ENCODE assay signal across 14 cellular contexts in genomic region chr13:34722931-34723330, GRCh38.
DNase-seq lines count a peak whose midpoint lies in the region; ATAC-seq and TF ChIP-seq lines count a peak whose summit lies in the region.
"Had no signal": no experiment of that assay in that cellular context is flagged by ENCODE, and none has a peak within 500 bp of the region (broad histone marks: within the 10 kb centered on the region; RNA-seq: fewer than 3 reads in every experiment).

No MANE protein-coding gene starts in this region.

- H3K36me3 Mint-ChIP-seq in Calu3 (ENCODE audit: insufficient read depth, unreplicated experiment): no peaks in the 10 kb centered on the region
- H3K36me3 Mint-ChIP-seq in brain: no peaks in the 10 kb centered on the region
- H3K36me3 Mint-ChIP-seq in nephron (ENCODE audit: low read depth): no peaks in the 10 kb centered on the region
- no peaks in the 10 kb centered on the region for H3K36me3 Mint-ChIP-seq in osteocyte (ENCODE audit: unreplicated experiment)
- H3K36me3 Mint-ChIP-seq: CD4-positive, CD25-positive, alpha-beta regulatory T cell had no signal

- intact Hi-C loops in Calu3 (cut with micrococcal nuclease; ENCODE audit: unreplicated experiment): no loop called here
- intact Hi-C loops in lower lobe of right lung (cut with DNase I): no loop called here

- no peak overlapping the region for H3K4me3 ChIP-seq in lower lobe of right lung
- H3K4me3 ChIP-seq: BLaER1 treated with 17β-estradiol and CSF1 and Interleukin-3, amounts not matched to agents 10 nM and 100 nM; HAP-1 had no signal

- no peaks in the 10 kb centered on the region for H3K4me1 ChIP-seq in lower lobe of right lung

- no peak overlapping the region for H3K27ac ChIP-seq in lower lobe of right lung
- H3K27ac ChIP-seq: BLaER1 treated with 17β-estradiol and CSF1 and Interleukin-3, amounts not matched to agents 10 nM and 100 nM had no signal

- H3K9me3 Mint-ChIP-seq in Calu3 (ENCODE audit: low read depth, unreplicated experiment) (no peaks in the 10 kb centered on the region), brain (peaks cover 0 to 6% (median 0%) of the 10 kb centered on the region in 5 experiments), nephron (no peaks in the 10 kb centered on the region), osteocyte (ENCODE audit: unreplicated experiment) (no peaks in the 10 kb centered on the region)

- CTCF ChIA-PET in Calu3 (lab: Charles Lee): interaction anchor here (0.7 to 1.0 kb wide), 2 partner anchors 36 to 97 kb away, joined by 3 read pairs; no protein-coding TSS in a partner anchor

- no peaks in the 10 kb centered on the region for H3K36me3 ChIP-seq in lower lobe of right lung
- H3K36me3 ChIP-seq: BLaER1 treated with 17β-estradiol and CSF1 and Interleukin-3, amounts not matched to agents 10 nM and 100 nM; HAP-1 had no signal

- BruUV-seq in Calu3 (replicated peaks; lab: Mats Ljungman, UMichigan): no TSS peak

- H3K27me3 Mint-ChIP-seq in Calu3 (ENCODE audit: unreplicated experiment): no peaks in the 10 kb centered on the region
- no peaks in the 10 kb centered on the region for H3K27me3 Mint-ChIP-seq in brain
- H3K27me3 Mint-ChIP-seq in nephron (ENCODE audit: low read depth): no peaks in the 10 kb centered on the region
- peaks cover 4% of the 10 kb centered on the region for H3K27me3 Mint-ChIP-seq in osteocyte (ENCODE audit: unreplicated experiment)
- H3K27me3 Mint-ChIP-seq: CD4-positive, CD25-positive, alpha-beta regulatory T cell had no signal

- H3K27me3 ChIP-seq in lower lobe of right lung (ENCODE audit: low read depth): no peaks in the 10 kb centered on the region
- H3K27me3 ChIP-seq: BLaER1 treated with 17β-estradiol and CSF1 and Interleukin-3, amounts not matched to agents 10 nM and 100 nM had no signal

- H3K9me3 ChIP-seq in lower lobe of right lung: no peaks in the 10 kb centered on the region
- H3K9me3 ChIP-seq: HAP-1 had no signal

- H3K4me3 Mint-ChIP-seq in Calu3 (ENCODE audit: low read depth, unreplicated experiment): no peak overlapping the region
- H3K4me3 Mint-ChIP-seq in brain: no peak overlapping the region
- no peak overlapping the region for H3K4me3 Mint-ChIP-seq in nephron
- no peak overlapping the region for H3K4me3 Mint-ChIP-seq in osteocyte (ENCODE audit: unreplicated experiment)
- H3K4me3 Mint-ChIP-seq: CD4-positive, CD25-positive, alpha-beta regulatory T cell had no signal

- ATAC-seq in GM18861 (IDR thresholded peaks at IDR 0.05; ENCODE audit: unreplicated experiment) (no peak), lower lobe of right lung (no peak)

- H3K27ac Mint-ChIP-seq in Calu3 (ENCODE audit: unreplicated experiment) (peak overlapping the region; percentile 70), brain (peak overlapping the region in 3 of 5 experiments; percentile 1 to 73 (median 14)), nephron (peak overlapping the region; percentile 14 to 83 (median 23)), osteocyte (ENCODE audit: unreplicated experiment) (no peak overlapping the region)
- H3K27ac Mint-ChIP-seq: CD4-positive, CD25-positive, alpha-beta regulatory T cell had no signal

- H3K4me1 Mint-ChIP-seq in Calu3 (ENCODE audit: low read depth, unreplicated experiment) (peaks cover 20% of the 10 kb centered on the region), brain (peaks cover 37% of the 10 kb centered on the region), nephron (peaks cover 26% of the 10 kb centered on the region), osteocyte (ENCODE audit: unreplicated experiment) (peaks cover 2% of the 10 kb centered on the region)
- H3K4me1 Mint-ChIP-seq: CD4-positive, CD25-positive, alpha-beta regulatory T cell had no signal

- no peak for DNase-seq in Calu3
- peak; percentile 18 for DNase-seq in NCI-H69 (lab: John Stamatoyannopoulos, UW)
- DNase-seq in NCI-H748 (lab: John Stamatoyannopoulos, UW; ENCODE audit: unreplicated experiment): no peak
- no peak for DNase-seq in lower lobe of right lung
- no peak for DNase-seq in osteocyte (ENCODE audit: extremely low spot score, unreplicated experiment)
- DNase-seq: 8988T; CD4-positive, CD25-positive, alpha-beta regulatory T cell; DMS 273 treated with DMSO at 0.1 percent for 48 hours; DMS79 had no signal

- TF ChIP-seq CTCF in Calu3 (IDR thresholded peaks at IDR 0.05; ENCODE audit: unreplicated experiment) (no peak), brain (conservative IDR thresholded peaks at IDR 0.05) (no peak), nephron (IDR thresholded peaks at IDR 0.05; ENCODE audit: unreplicated experiment in 3 of 3) (no peak), lower lobe of right lung (IDR thresholded peaks at IDR 0.05) (no peak), osteocyte (IDR thresholded peaks at IDR 0.05) (no peak)
